19 cellular contexts compared by ENCODE assay signal in genomic region chr21:28641731-28642130, GRCh38.
DNase-seq lines count a peak whose midpoint lies in the region; FAIRE-seq and TF ChIP-seq lines count a peak whose summit lies in the region.
"Had no signal": no experiment of that assay in that cellular context is flagged by ENCODE, and none has a peak within 500 bp of the region (broad histone marks: within the 10 kb centered on the region; RNA-seq: fewer than 3 reads in every experiment).

No MANE protein-coding gene starts in this region.

- H3K27ac ChIP-seq in keratinocyte (ENCODE audit: control insufficient read depth, insufficient read depth, low read length) = no peak overlapping the region

- H3K9me3 ChIP-seq in keratinocyte (ENCODE audit: control insufficient read depth, low read depth, low read length) = no peaks in the 10 kb centered on the region
- H3K9me3 ChIP-seq: BE2C had no signal

- H4K20me1 ChIP-seq in keratinocyte (ENCODE audit: control insufficient read depth, extremely low read depth, insufficient read depth, low read length) = no peaks in the 10 kb centered on the region

- peak; percentile 69 for FAIRE-seq in keratinocyte (lab: Jason Lieb, UNC)
- FAIRE-seq: A204.1, GM12878, HepG2 had no signal

- H3K9me1 ChIP-seq in keratinocyte (ENCODE audit: control insufficient read depth, extremely low read depth, insufficient read depth, low read length) = no peaks in the 10 kb centered on the region

- TF ChIP-seq CTCF in keratinocyte (optimal IDR thresholded peaks at IDR 0.05 in 1 of 3, IDR thresholded peaks at IDR 0.05 in 1 of 3, conservative IDR thresholded peaks at IDR 0.05 in 1 of 3; ENCODE audit: extremely low read depth in 1 of 3, insufficient read depth in 2 of 3, low read length in 3 of 3) (no peak), GM10266 (IDR thresholded peaks at IDR 0.05; ENCODE audit: control insufficient read depth, insufficient read depth, low read depth, missing control alignments) (no peak)

- H3K27me3 ChIP-seq in keratinocyte (ENCODE audit: control insufficient read depth, extremely low read depth, insufficient read depth, low read length) = no peaks in the 10 kb centered on the region
- H3K27me3 ChIP-seq: BE2C had no signal

- H3K4me2 ChIP-seq in keratinocyte (ENCODE audit: control insufficient read depth, extremely low read depth, insufficient read depth, low read depth, low read length) = no peak overlapping the region

- no peak overlapping the region for H3K9ac ChIP-seq in keratinocyte (ENCODE audit: control insufficient read depth, extremely low read depth, insufficient read depth, low read length)

- dilution Hi-C loops in keratinocyte (cut with MboI; ENCODE audit: extremely low pct_ligation_motif_present, low sequenced_read_pairs) = no loop called here

- H3K4me3 ChIP-seq in keratinocyte (ENCODE audit: control insufficient read depth in 2 of 3, extremely low read depth in 1 of 3, insufficient read depth in 2 of 3, low read depth in 1 of 3, low read length in 3 of 3) = no peak overlapping the region
- H3K4me3 ChIP-seq: GM12878 had no signal

- H3K36me3 ChIP-seq in keratinocyte (ENCODE audit: control insufficient read depth in 2 of 2, extremely low read depth in 1 of 2, insufficient read depth in 2 of 2, low read length in 2 of 2) = no peaks in the 10 kb centered on the region
- H3K36me3 ChIP-seq: BE2C had no signal

- peaks cover 26% of the 10 kb centered on the region for H3K4me1 ChIP-seq in keratinocyte (ENCODE audit: control insufficient read depth, extremely low read depth, insufficient read depth, low read length)
- H3K4me1 ChIP-seq: BE2C had no signal

- no peak overlapping the region for H2AFZ ChIP-seq in keratinocyte (ENCODE audit: control insufficient read depth, low read length)

- DNase-seq in EH (ENCODE audit: low read depth) (peak; percentile 72), EL (peak; percentile 10), M059J (ENCODE audit: low read depth) (peak; percentile 47), keratinocyte (ENCODE audit: low read depth, low spot score) (no peak), GM10266 (ENCODE audit: extremely low spot score) (no peak), MV-4-11 (lab: John Stamatoyannopoulos, UW) (no peak)
- no peak for DNase-seq in activated T-cell treated with anti-CD3 and anti-CD28 coated beads, Interleukin-2, amount 50 U/mL, for 1 hour
- DNase-seq: ACHN; BE2C; C1 segment of cervical spinal cord; CD4-positive, CD25-positive, alpha-beta regulatory T cell; CD8-positive, alpha-beta memory T cell; COR-L47; GF-D8; GOT3; H7 had no signal

- no peaks in the 10 kb centered on the region for H3K79me2 ChIP-seq in keratinocyte (ENCODE audit: control insufficient read depth, insufficient read depth, low read length)

Comparison
In these comparisons a context has a peak if more than half of its experiments do, and no peak if none do; other contexts are left out.
1. DNase-seq: peak in EH (single experiment), EL (single experiment) and M059J (single experiment); none in keratinocyte (single experiment), activated T-cell treated with anti-CD3 and anti-CD28 coated beads, Interleukin-2, amount 50 U/mL, for 1 hour (single experiment), GM10266 (single experiment) and MV-4-11 (single experiment).